ENCODE assay signal across 8 cellular contexts in the genomic region with DNA sequence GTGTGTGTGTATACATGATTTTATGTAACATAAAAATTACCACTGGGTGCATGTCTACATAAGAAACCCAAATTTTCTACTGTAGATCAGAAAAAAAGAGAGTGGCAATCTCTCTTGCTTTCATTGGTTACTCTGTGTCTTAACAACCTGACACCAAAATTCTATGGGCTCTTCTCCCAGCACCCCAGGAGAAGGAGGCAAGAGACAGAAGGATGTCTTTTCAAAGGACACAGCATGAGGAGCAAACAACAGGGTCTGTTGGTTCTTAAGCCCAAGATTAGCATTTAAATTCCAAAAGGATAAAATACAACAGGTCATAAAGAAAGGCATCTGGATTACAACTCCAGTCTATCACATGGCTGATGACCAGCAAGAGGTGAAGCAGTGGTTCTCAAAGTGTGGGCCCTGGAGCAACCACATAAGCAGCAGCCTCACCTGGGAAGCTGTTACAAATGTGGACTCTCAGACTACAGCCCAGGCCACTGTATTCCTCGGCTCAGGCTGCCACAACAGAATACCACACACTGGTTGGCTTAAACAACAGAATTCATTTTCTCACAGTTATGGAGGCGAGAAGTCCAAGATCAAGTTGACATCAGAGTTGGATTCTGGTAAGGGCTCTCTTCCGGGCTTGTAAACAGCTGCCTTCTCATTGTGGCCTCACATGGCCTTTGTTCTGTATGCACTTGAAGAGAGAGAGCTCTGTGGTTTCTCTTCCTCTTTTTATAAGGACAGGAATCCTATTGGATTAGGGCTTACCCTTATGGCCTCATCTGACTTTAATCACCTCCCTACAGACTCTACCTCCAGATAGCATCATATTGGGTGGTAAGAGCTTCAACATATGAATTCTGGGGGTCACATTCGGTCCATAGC.
DNase-seq lines count a peak whose midpoint lies in the region; ATAC-seq and TF ChIP-seq lines count a peak whose summit lies in the region.

No MANE protein-coding gene starts in this region.

- no peak overlapping the region for H3K4me2 ChIP-seq in H9 (ENCODE audit: insufficient read depth, insufficient read length, low read length)

- no peak overlapping the region for H2BK15ac ChIP-seq in H9 (ENCODE audit: low read depth, low read length)

- no peaks in the 10 kb centered on the region for H3K27me3 ChIP-seq in H9 (ENCODE audit: insufficient read depth, low read length)

- no peaks in the 10 kb centered on the region for H3K23me2 ChIP-seq in H9 (ENCODE audit: insufficient read length, low read depth, low read length, poor library complexity, severe bottlenecking)

- H4K8ac ChIP-seq in H9 (replicated peaks; ENCODE audit: insufficient read length, low read depth, low read length) = no peak overlapping the region

- no peak overlapping the region for H3K56ac ChIP-seq in H9 (ENCODE audit: insufficient read length, low read depth, low read length)

- no peaks in the 10 kb centered on the region for H3K36me3 Mint-ChIP-seq in H9 (ENCODE audit: insufficient read depth in 1 of 3, low read depth in 3 of 3)

- H3K79me2 ChIP-seq in H9 (ENCODE audit: insufficient read depth, low read length) = no peaks in the 10 kb centered on the region

- H3T11ph ChIP-seq in H9 (ENCODE audit: low read length) = no peak overlapping the region

- H4K91ac ChIP-seq in H9 (ENCODE audit: insufficient read length, low read depth, low read length) = no peak overlapping the region

- peak overlapping the region in 2 of 3 experiments; percentile 37 to 74; a peak in 3 of 7 replicates for H3K27ac Mint-ChIP-seq in H9

- TF ChIP-seq CTCF in H9 (conservative IDR thresholded peaks at IDR 0.05) (no peak), omental fat pad (IDR thresholded peaks at IDR 0.05) (no peak), RWPE1 (conservative IDR thresholded peaks at IDR 0.05; ENCODE audit: low read depth) (no peak)

- no peaks in the 10 kb centered on the region for H3K9me3 ChIP-seq in H9 (ENCODE audit: control insufficient read depth, low read depth, low read length)

- H3K4me1 ChIP-seq in H9 (ENCODE audit: insufficient read depth, low read length) = no peaks in the 10 kb centered on the region

- no peak overlapping the region for H3K9ac ChIP-seq in H9 (ENCODE audit: extremely low read depth, insufficient read length, low read length)

- H3K9me3 Mint-ChIP-seq in H9 = no peaks in the 10 kb centered on the region

- no peaks in the 10 kb centered on the region for H4K20me1 ChIP-seq in H9 (ENCODE audit: control insufficient read depth, insufficient read depth, insufficient read length)

- peaks cover 7 to 13% of the 10 kb centered on the region in 2 experiments for H3K4me1 Mint-ChIP-seq in H9

- H3K23ac ChIP-seq in H9 (ENCODE audit: insufficient read length, low read depth, low read length) = no peak overlapping the region

- POLR2A ChIA-PET in RWPE1 (lab: Yijun Ruan, JAX; ENCODE audit: low non-redundant PET) = no interaction called here

- H3K4ac ChIP-seq in H9 (ENCODE audit: low read depth, low read length) = no peak overlapping the region

- intact Hi-C loops in left colon (cut with DNase I, micrococcal nuclease) = no loop called here

- no peak overlapping the region for H3K14ac ChIP-seq in H9 (ENCODE audit: insufficient read depth, low read length)

- H3K4me3 Mint-ChIP-seq in H9 = no peak overlapping the region

- no peak overlapping the region for H2BK20ac ChIP-seq in H9 (ENCODE audit: low read depth, low read length, poor library complexity, severe bottlenecking)

- H3K18ac ChIP-seq in H9 (ENCODE audit: insufficient read length, low read depth, low read length) = no peak overlapping the region

- no peaks in the 10 kb centered on the region for H3K27me3 Mint-ChIP-seq in H9 (ENCODE audit: low read depth)

- no peak overlapping the region for H4K5ac ChIP-seq in H9 (ENCODE audit: insufficient read length, low read depth, low read length)

- DNase-seq in H9 (no peak), NAMALWA (ENCODE audit: low spot score) (peak; percentile 25), left colon (no peak), omental fat pad (ENCODE audit: low spot score) (no peak), NCI-H226 (no peak), RWPE1 (ENCODE audit: low spot score) (no peak)
- no peak for DNase-seq in activated T-cell treated with anti-CD3 and anti-CD28 coated beads, Interleukin-2, amount 50 U/mL, for 48 hours

- no peak overlapping the region for H2BK120ac ChIP-seq in H9 (ENCODE audit: low read depth, low read length, poor library complexity, severe bottlenecking)

- no peak overlapping the region for H3K27ac ChIP-seq in H9 (ENCODE audit: insufficient read length, low read depth, low read length)
- no peak overlapping the region for H3K27ac ChIP-seq in RWPE1

- no peaks in the 10 kb centered on the region for H3K79me1 ChIP-seq in H9 (ENCODE audit: insufficient read depth, low read depth, low read length, poor library complexity, severe bottlenecking)

- WGBS in H9 (ENCODE audit: extremely low coverage, insufficient read length, low lambda C conversion rate) = no CpG with 5 or more reads among the region's 4 CpGs

- no peak overlapping the region for H2AK5ac ChIP-seq in H9 (ENCODE audit: insufficient read length, low read length)

- H2BK5ac ChIP-seq in H9 (ENCODE audit: insufficient read length, low read length) = no peak overlapping the region

- CTCF ChIA-PET in RWPE1 (lab: Yijun Ruan, JAX) = no interaction called here

- ATAC-seq in GM18511 (IDR thresholded peaks at IDR 0.05; ENCODE audit: unreplicated experiment) (peak; percentile 93), left colon (peak; percentile 82), omental fat pad (ENCODE audit: low FRiP score) (no peak)

- no peak overlapping the region for H2BK12ac ChIP-seq in H9 (ENCODE audit: insufficient read length, low read depth, low read length)

- no peak overlapping the region for H2AFZ ChIP-seq in H9 (ENCODE audit: low read length)
